In the genomic region with DNA sequence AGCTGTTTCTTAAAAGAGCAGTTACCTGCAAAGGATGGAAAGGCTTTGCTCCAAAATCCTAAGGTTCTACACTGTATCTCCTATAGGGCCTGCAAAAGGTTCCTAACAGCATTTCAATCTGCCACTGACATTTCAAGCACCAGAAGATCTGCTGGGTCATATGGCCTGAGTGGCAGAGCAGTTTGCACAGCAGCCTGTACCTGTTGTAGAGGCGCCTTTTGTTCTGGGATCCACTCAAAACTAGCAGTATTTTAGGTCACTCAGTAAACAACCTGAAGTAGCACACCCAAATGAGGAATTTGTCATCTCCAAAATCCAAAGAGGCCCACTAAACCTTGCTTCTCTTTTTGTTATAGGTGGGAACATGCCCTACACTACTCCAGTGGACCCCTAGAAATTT, we compare ENCODE assay signal across 21 cellular contexts. TPM values are rescaled to one million over a fixed set of nuclear protein-coding genes. Genes with fewer than 3 reads are reported as not detected.
DNase-seq lines count a peak whose midpoint lies in the region; ATAC-seq, FAIRE-seq and TF ChIP-seq lines count a peak whose summit lies in the region.
"Had no signal": no experiment of that assay in that cellular context is flagged by ENCODE, and none has a peak within 500 bp of the region (broad histone marks: within the 10 kb centered on the region; RNA-seq: fewer than 3 reads in every experiment).

No MANE protein-coding gene starts in this region.

- no peaks in the 10 kb centered on the region for H3K9me2 ChIP-seq in Loucy (replicated peaks; ENCODE audit: low read depth, low read length)

- no peaks in the 10 kb centered on the region for H3F3A ChIP-seq in Loucy (ENCODE audit: low read depth)

- TF ChIP-seq EP300 in upper lobe of left lung (IDR thresholded peaks at IDR 0.05): no peak

- no peak for TF ChIP-seq POLR2A in upper lobe of left lung (IDR thresholded peaks at IDR 0.05)

- TF ChIP-seq CTCF in Loucy (conservative IDR thresholded peaks at IDR 0.05; ENCODE audit: low read length): no peak
- no peak for TF ChIP-seq CTCF in lower lobe of right lung (IDR thresholded peaks at IDR 0.05)
- TF ChIP-seq CTCF in upper lobe of left lung (IDR thresholded peaks at IDR 0.05): no peak
- TF ChIP-seq CTCF in mucosa of descending colon (IDR thresholded peaks at IDR 0.05): no peak

- DNase-seq in NCI-H524 treated with DMSO at 0.1 percent for 48 hours (lab: John Stamatoyannopoulos, UW) (peak; percentile 22), left lobe of liver (ENCODE audit: low spot score) (no peak), lower lobe of right lung (no peak), upper lobe of left lung (no peak), HTR-8/SVneo (ENCODE audit: insufficient read length, low spot score) (no peak), mucosa of descending colon (no peak)
- DNase-seq: AML-193; Caco-2; Calu3; CD4-positive, alpha-beta T cell; CD8-positive, alpha-beta T cell; DMS79 treated with DMSO at 0.1 percent for 48 hours; GF-D8 had no signal

- WGBS in upper lobe of left lung, 2 donors: 69% methylated on average over 1 of the region's 1 CpG; no CpG with 5 or more reads in 1 of the 2 donors

- ATAC-seq in left lobe of liver (peak; percentile 13), lower lobe of right lung (peak; percentile 34 to 56), HG03159 (IDR thresholded peaks at IDR 0.05; ENCODE audit: unreplicated experiment) (no peak), upper lobe of left lung (ENCODE audit: low FRiP score in 2 of 2) (no peak), mucosa of descending colon (no peak)
- ATAC-seq: A549; CD8-positive, alpha-beta T cell had no signal

- FAIRE-seq in HTR-8/SVneo (lab: Jason Lieb, UNC): no peak
- FAIRE-seq: A549, G401.6, GM12891 had no signal

- H3K27me3 ChIP-seq in Loucy (ENCODE audit: insufficient read depth, low read length, poor library complexity, severe bottlenecking) (no peaks in the 10 kb centered on the region), lower lobe of right lung (ENCODE audit: low read depth) (no peaks in the 10 kb centered on the region), upper lobe of left lung (no peaks in the 10 kb centered on the region)
- H3K27me3 ChIP-seq: BLaER1 treated with 17β-estradiol and CSF1 and Interleukin-3, amounts not matched to agents 10 nM and 100 nM had no signal

- peak overlapping the region; percentile 43 for H3K4me2 ChIP-seq in Loucy (ENCODE audit: low read depth, low read length, poor library complexity, severe bottlenecking)
- H3K4me2 ChIP-seq: A549; BLaER1 treated with 17β-estradiol and CSF1 and Interleukin-3, amounts not matched to agents 10 nM and 100 nM had no signal

- H3K4me3 ChIP-seq in Loucy (ENCODE audit: low read length, poor library complexity, severe bottlenecking) (peak overlapping the region; percentile 6), lower lobe of right lung (no peak overlapping the region), upper lobe of left lung (no peak overlapping the region), mucosa of descending colon (no peak overlapping the region)
- H3K4me3 ChIP-seq: A549; BLaER1 treated with 17β-estradiol and CSF1 and Interleukin-3, amounts not matched to agents 10 nM and 100 nM had no signal

- H2AFZ ChIP-seq in Loucy (ENCODE audit: low read length): no peak overlapping the region

- intact Hi-C loops in lower lobe of right lung (cut with DNase I): no loop called here
- intact Hi-C loops in mucosa of descending colon (cut with DNase I, micrococcal nuclease): no loop called here

- H3K27ac ChIP-seq in lower lobe of right lung (no peak overlapping the region), upper lobe of left lung (no peak overlapping the region)
- H3K27ac ChIP-seq: 22Rv1; A549; BLaER1 treated with 17β-estradiol and CSF1 and Interleukin-3, amounts not matched to agents 10 nM and 100 nM; C4-2B had no signal

- H4K20me1 ChIP-seq in Loucy (ENCODE audit: insufficient read depth, low read length, poor library complexity, severe bottlenecking): peaks cover 39% of the 10 kb centered on the region

- H3K9me3 ChIP-seq in Loucy (ENCODE audit: insufficient read depth, low read depth, low read length) (peaks cover 6% of the 10 kb centered on the region; the same call in 1 of the 2 replicates), lower lobe of right lung (peaks cover 6% of the 10 kb centered on the region), upper lobe of left lung (no peaks in the 10 kb centered on the region), mucosa of descending colon (no peaks in the 10 kb centered on the region)
- H3K9me3 ChIP-seq: A549, Caco-2 had no signal

- H3K36me3 ChIP-seq in Loucy (ENCODE audit: insufficient read depth, low read length): no peaks in the 10 kb centered on the region
- H3K36me3 ChIP-seq in lower lobe of right lung: no peaks in the 10 kb centered on the region
- H3K36me3 ChIP-seq in upper lobe of left lung: no peaks in the 10 kb centered on the region
- H3K36me3 ChIP-seq in mucosa of descending colon (ENCODE audit: low read depth): no peaks in the 10 kb centered on the region

- H3K9ac ChIP-seq in Loucy (ENCODE audit: low read depth, low read length, poor library complexity, severe bottlenecking): no peak overlapping the region
- H3K9ac ChIP-seq: BLaER1 treated with 17β-estradiol and CSF1 and Interleukin-3, amounts not matched to agents 10 nM and 100 nM had no signal

- H3K4me1 ChIP-seq in Loucy (ENCODE audit: insufficient read depth, low read length, poor library complexity, severe bottlenecking) (peaks cover 40% of the 10 kb centered on the region), lower lobe of right lung (peaks cover 17% of the 10 kb centered on the region), upper lobe of left lung (peaks cover 2 to 12% (median 7%) of the 10 kb centered on the region in 4 donors), mucosa of descending colon (ENCODE audit: low read depth) (peaks cover 6% of the 10 kb centered on the region)

- H3K79me2 ChIP-seq in Loucy (ENCODE audit: insufficient read depth, low read length): peaks cover 100% of the 10 kb centered on the region

RNA-seq across cellular contexts. Expression of a gene that starts 6.2 kb away (rescaled TPM):
- total RNA-seq in left lobe of liver (11.6 TPM), lower lobe of right lung (9.2 TPM), upper lobe of left lung (10 to 100 TPM in 4 of 6 donors, 1 to 10 TPM in 2; 2.1 to 12.9 (median 10.6) TPM), mucosa of descending colon (10 to 100 TPM; 14.4 to 17.5 (median 16.2) TPM)

RNA-seq across cellular contexts. Expression of a gene that starts 6.3 kb away (rescaled TPM):
- total RNA-seq in left lobe of liver: 7.9 TPM
- 32.1 TPM for total RNA-seq in lower lobe of right lung
- total RNA-seq in upper lobe of left lung: 10 to 100 TPM; 15.4 to 29.4 (median 23.5) TPM
- 10 to 100 TPM; 13.7 to 25.8 (median 19.4) TPM for total RNA-seq in mucosa of descending colon

Comparison
In these comparisons a context has a peak if more than half of its experiments do, and no peak if none do; other contexts are left out.
1. ATAC-seq: peak in left lobe of liver (single experiment) and lower lobe of right lung (2 of 2); none in HG03159 (single experiment), upper lobe of left lung (0 of 2) and mucosa of descending colon (single experiment).